In genomic region chr14:53630336-53630735, GRCh38 we compare ENCODE assay signal across 18 cellular contexts.
A peak's percentile ranks its signal among the peaks of the same experiment; 100 is the strongest.
DNase-seq lines count a peak whose midpoint lies in the region; TF ChIP-seq lines count a peak whose summit lies in the region.
"Had no signal": no experiment of that assay in that cellular context is flagged by ENCODE, and none has a peak within 500 bp of the region (broad histone marks: within the 10 kb centered on the region; RNA-seq: fewer than 3 reads in every experiment).

No MANE protein-coding gene starts in this region.

- H3K4me1 Mint-ChIP-seq in activated CD4-positive, alpha-beta memory T cell treated with anti-CD3 and anti-CD28 coated beads, Interleukin-2, amount 10 ng/mL, durations not matched to agents 7 days and 5 days = no peaks in the 10 kb centered on the region
- H3K4me1 Mint-ChIP-seq: activated naive CD8-positive, alpha-beta T cell treated with anti-CD3 and anti-CD28 coated beads for 36 hours; central memory CD8-positive, alpha-beta T cell had no signal

- no peak for TF ChIP-seq POLR2A in prostate gland (IDR thresholded peaks at IDR 0.05)

- CTCF ChIA-PET in activated CD4-positive, alpha-beta memory T cell treated with anti-CD3 and anti-CD28 coated beads, Interleukin-2, amount 10 ng/mL, durations not matched to agents 7 days and 5 days (lab: Charles Lee) = no interaction called here

- H3K9me3 Mint-ChIP-seq in activated CD4-positive, alpha-beta memory T cell treated with anti-CD3 and anti-CD28 coated beads, Interleukin-2, amount 10 ng/mL, durations not matched to agents 7 days and 5 days = no peaks in the 10 kb centered on the region

- no peak overlapping the region for H3K27ac Mint-ChIP-seq in activated CD4-positive, alpha-beta memory T cell treated with anti-CD3 and anti-CD28 coated beads, Interleukin-2, amount 10 ng/mL, durations not matched to agents 7 days and 5 days
- H3K27ac Mint-ChIP-seq: activated naive CD8-positive, alpha-beta T cell treated with anti-CD3 and anti-CD28 coated beads for 36 hours; activated T-cell treated with anti-CD3 and anti-CD28 coated beads, Interleukin-2, amount 50 U/mL, for 24 hours had no signal

- no peaks in the 10 kb centered on the region for H3K27me3 ChIP-seq in prostate gland (replicated peaks; ENCODE audit: insufficient read depth)
- H3K27me3 ChIP-seq: pancreas had no signal

- no peaks in the 10 kb centered on the region for H3K9me3 ChIP-seq in prostate gland
- H3K9me3 ChIP-seq: pancreas, thoracic aorta had no signal

- no peak overlapping the region for H3K4me3 ChIP-seq in prostate gland
- H3K4me3 ChIP-seq: pancreas, thoracic aorta had no signal

- no peaks in the 10 kb centered on the region for H3K27me3 Mint-ChIP-seq in activated CD4-positive, alpha-beta memory T cell treated with anti-CD3 and anti-CD28 coated beads, Interleukin-2, amount 10 ng/mL, durations not matched to agents 7 days and 5 days
- H3K27me3 Mint-ChIP-seq: activated T-cell treated with anti-CD3 and anti-CD28 coated beads, Interleukin-2, amount 50 U/mL, for 24 hours; central memory CD8-positive, alpha-beta T cell had no signal

- POLR2A ChIA-PET in activated CD4-positive, alpha-beta memory T cell treated with anti-CD3 and anti-CD28 coated beads, Interleukin-2, amount 10 ng/mL, durations not matched to agents 7 days and 5 days (lab: Charles Lee) = no interaction called here

- intact Hi-C loops in posterior vena cava (cut with DNase I) = no loop called here
- intact Hi-C loops in prostate gland (cut with DNase I) = no loop called here

- DNase-seq in DMS153 treated with DMSO at 0.1 percent for 48 hours (lab: John Stamatoyannopoulos, UW; ENCODE audit: unreplicated experiment) = peak; percentile 79
- DNase-seq in NCI-H1105 (lab: John Stamatoyannopoulos, UW) = peak; percentile 99
- DNase-seq in NCI-H446 treated with DMSO at 0.1 percent for 48 hours (lab: John Stamatoyannopoulos, UW) = peak; percentile 98
- peak; percentile 8 for DNase-seq in cerebellum (ENCODE audit: low spot score)
- DNase-seq in NCI-H2196 (lab: John Stamatoyannopoulos, UW; ENCODE audit: unreplicated experiment) = no peak
- no peak for DNase-seq in posterior vena cava (ENCODE audit: low spot score)
- DNase-seq in prostate gland (ENCODE audit: low spot score) = no peak
- DNase-seq in activated CD4-positive, alpha-beta memory T cell treated with anti-CD3 and anti-CD28 coated beads, Interleukin-2, amount 10 ng/mL, durations not matched to agents 7 days and 5 days = no peak
- DNase-seq: activated CD4-positive, alpha-beta T cell treated with anti-CD3 and anti-CD28 coated beads for 48 hours; activated naive CD8-positive, alpha-beta T cell treated with anti-CD3 and anti-CD28 coated beads for 36 hours; activated T-cell treated with anti-CD3 and anti-CD28 coated beads, Interleukin-2, amount 50 U/mL, for 24 hours; glutamatergic neuron; NCI-H526 treated with DMSO at 0.1 percent for 48 hours; pancreas; T1000 had no signal

- no peak for TF ChIP-seq CTCF in prostate gland (IDR thresholded peaks at IDR 0.05)

- H3K36me3 Mint-ChIP-seq in activated CD4-positive, alpha-beta memory T cell treated with anti-CD3 and anti-CD28 coated beads, Interleukin-2, amount 10 ng/mL, durations not matched to agents 7 days and 5 days (ENCODE audit: low read depth) = no peaks in the 10 kb centered on the region
- H3K36me3 Mint-ChIP-seq: activated naive CD8-positive, alpha-beta T cell treated with anti-CD3 and anti-CD28 coated beads for 36 hours had no signal

- H3K36me3 ChIP-seq in prostate gland = no peaks in the 10 kb centered on the region
- H3K36me3 ChIP-seq: pancreas, thoracic aorta had no signal

- no peak overlapping the region for H3K4me3 Mint-ChIP-seq in activated CD4-positive, alpha-beta memory T cell treated with anti-CD3 and anti-CD28 coated beads, Interleukin-2, amount 10 ng/mL, durations not matched to agents 7 days and 5 days
- H3K4me3 Mint-ChIP-seq: activated naive CD8-positive, alpha-beta T cell treated with anti-CD3 and anti-CD28 coated beads for 36 hours; activated T-cell treated with anti-CD3 and anti-CD28 coated beads, Interleukin-2, amount 50 U/mL, for 24 hours; central memory CD8-positive, alpha-beta T cell had no signal

- no peaks in the 10 kb centered on the region for H3K4me1 ChIP-seq in prostate gland (replicated peaks)
- H3K4me1 ChIP-seq: pancreas had no signal

- no peak overlapping the region for H3K27ac ChIP-seq in prostate gland
- H3K27ac ChIP-seq: epithelial cell of prostate, pancreas, thoracic aorta had no signal

- 21% methylated on average over 5 of the region's 5 CpGs for WGBS in prostate gland

Comparison
In these comparisons a context has a peak if more than half of its experiments do, and no peak if none do; other contexts are left out.
1. DNase-seq: peak in DMS153 treated with DMSO at 0.1 percent for 48 hours (single experiment), NCI-H1105 (single experiment), NCI-H446 treated with DMSO at 0.1 percent for 48 hours (single experiment) and cerebellum (single experiment); none in NCI-H2196 (single experiment), posterior vena cava (single experiment), prostate gland (single experiment) and activated CD4-positive, alpha-beta memory T cell treated with anti-CD3 and anti-CD28 coated beads, Interleukin-2, amount 10 ng/mL, durations not matched to agents 7 days and 5 days (single experiment).